Comparison of ENCODE assay signal across 14 cellular contexts in the genomic region with DNA sequence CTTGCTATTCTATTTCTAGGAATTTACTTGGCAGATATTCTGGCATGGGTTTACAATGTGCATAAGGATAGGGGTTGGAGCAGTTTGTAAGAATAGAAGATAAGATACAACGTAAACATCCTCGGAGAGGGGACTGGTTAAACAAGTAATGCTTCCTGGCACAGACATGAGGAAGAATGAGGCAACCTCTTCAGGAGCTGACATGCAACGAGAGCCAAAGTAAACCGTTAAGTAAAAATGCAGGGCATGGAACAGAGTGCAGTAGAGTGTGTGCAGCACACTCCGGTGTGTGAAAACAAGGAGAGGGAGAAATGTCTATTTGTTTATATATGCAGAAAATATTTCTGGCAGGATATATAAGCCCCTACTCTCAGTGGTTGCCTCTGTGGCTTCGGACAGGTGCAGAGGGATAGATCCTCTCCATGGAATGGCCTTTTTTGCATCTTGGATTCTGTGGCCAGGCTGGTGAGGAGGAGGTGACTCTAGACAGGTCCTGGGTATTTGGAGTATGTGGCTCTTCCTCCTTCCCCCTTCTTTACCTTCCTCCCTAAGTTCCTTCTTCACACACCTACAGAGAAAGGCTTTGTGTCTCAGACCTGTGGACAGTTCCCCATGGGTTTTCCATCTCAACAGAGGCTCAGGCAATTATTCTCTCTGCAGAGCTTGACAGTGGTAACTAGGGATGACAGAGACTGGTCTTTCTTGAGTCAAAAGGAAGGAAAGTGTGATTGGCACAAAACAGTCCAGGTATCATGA. TPM values are rescaled to one million over a fixed set of nuclear protein-coding genes. Genes with fewer than 3 reads are reported as not detected.
DNase-seq lines count a peak whose midpoint lies in the region; ATAC-seq, FAIRE-seq and TF ChIP-seq lines count a peak whose summit lies in the region.
"Had no signal": no experiment of that assay in that cellular context is flagged by ENCODE, and none has a peak within 500 bp of the region (broad histone marks: within the 10 kb centered on the region; RNA-seq: fewer than 3 reads in every experiment).

No MANE protein-coding gene starts in this region.

- H3K27ac ChIP-seq in 22Rv1 (peak overlapping the region; percentile 73), IMR-90 (ENCODE audit: insufficient read depth, low read length) (no peak overlapping the region), HepG2 (ENCODE audit: extremely low read length, insufficient read depth, low read length) (no peak overlapping the region)
- H3K27ac ChIP-seq: BLaER1 treated with 17β-estradiol and CSF1 and Interleukin-3, amounts not matched to agents 10 nM and 100 nM had no signal

- no peak overlapping the region for H3K4ac ChIP-seq in IMR-90 (ENCODE audit: low read depth, low read length)

- H3K79me1 ChIP-seq in IMR-90 (ENCODE audit: low read depth in 1 of 2, low read length in 2 of 2): peaks cover 0 to 6% of the 10 kb centered on the region in 2 experiments; a peak in 1 of 4 replicates

- H2BK20ac ChIP-seq in IMR-90 (ENCODE audit: low read depth, low read length): no peak overlapping the region

- H2AK9ac ChIP-seq in IMR-90 (replicated peaks; ENCODE audit: low read depth, low read length, poor library complexity): no peak overlapping the region

- H3K9me1 ChIP-seq in IMR-90 (ENCODE audit: insufficient read depth, low read length): peaks cover 6% of the 10 kb centered on the region; the same call in 1 of the 2 replicates

- CTCF ChIA-PET in IMR-90 (lab: Yijun Ruan, JAX) (no interaction called here), MCF 10A (lab: Yijun Ruan, JAX) (interaction anchor here (1.1 to 5.3 kb wide), 2 partner anchors 10 to 189 kb away, joined by 5 to 23 read pairs; no protein-coding TSS in a partner anchor), HepG2 (lab: Yijun Ruan, JAX; ENCODE audit: low intra/inter-chr PET ratio, low total read pairs) (no interaction called here)
- CTCF ChIA-PET in activated CD4-positive, alpha-beta T cell treated with anti-CD3 and anti-CD28 coated beads for 36 hours (lab: Charles Lee): interaction anchor here (0.9 to 1.0 kb wide), 2 partner anchors 28 to 31 kb away, joined by 3 to 4 read pairs; no protein-coding TSS in a partner anchor

- dilution Hi-C loops in IMR-90 (cut with HindIII; ENCODE audit: low sequenced_read_pairs, unreplicated experiment): no loop called here

- H3K27me3 Mint-ChIP-seq in MCF 10A (ENCODE audit: insufficient read depth, unreplicated experiment): no peaks in the 10 kb centered on the region
- H3K27me3 Mint-ChIP-seq in activated CD4-positive, alpha-beta T cell treated with anti-CD3 and anti-CD28 coated beads for 36 hours: no peaks in the 10 kb centered on the region
- H3K27me3 Mint-ChIP-seq: stimulated activated naive CD8-positive, alpha-beta T cell treated with anti-CD3 and anti-CD28 coated beads, Interleukin-15, amount 100 ng/mL, for 72 hours had no signal

- no peak overlapping the region for H3K18ac ChIP-seq in IMR-90 (ENCODE audit: low read depth, low read length)

- in situ Hi-C loops in IMR-90 (cut with MboI; ENCODE audit: low sequenced_read_pairs) (no loop called here), HepG2 (cut with HindIII; ENCODE audit: extremely low pct_ligation_motif_present, low pct_unique_long_range_greater_than_20kb) (no loop called here)

- TF ChIP-seq POLR2A in IMR-90 (IDR thresholded peaks at IDR 0.05; ENCODE audit: low read depth, low read length): no peak
- no peak for TF ChIP-seq POLR2A in HepG2 (IDR thresholded peaks at IDR 0.05; ENCODE audit: insufficient read depth in 1 of 2, low read depth in 2 of 2, low read length in 2 of 2)

- H2BK5ac ChIP-seq in IMR-90 (ENCODE audit: low read depth, low read length, poor library complexity, severe bottlenecking): no peak overlapping the region

- ATAC-seq in IMR-90 (ENCODE audit: low read depth): peak; percentile 24
- ATAC-seq in HepG2: no peak
- ATAC-seq in GM18873 (IDR thresholded peaks at IDR 0.05; ENCODE audit: low FRiP score, unreplicated experiment): no peak
- ATAC-seq in activated CD4-positive, alpha-beta T cell treated with anti-CD3 and anti-CD28 coated beads for 36 hours: no peak
- ATAC-seq in activated naive CD4-positive, alpha-beta T cell treated with anti-CD3 and anti-CD28 coated beads, Interleukin-2, amount 50 U/mL, for 72 hours: no peak
- ATAC-seq: stimulated activated naive CD8-positive, alpha-beta T cell treated with anti-CD3 and anti-CD28 coated beads, Interleukin-15, amount 100 ng/mL, for 72 hours had no signal

- TF ChIP-seq CTCF in 22Rv1 (IDR thresholded peaks at IDR 0.05): no peak
- no peak for TF ChIP-seq CTCF in IMR-90 (conservative IDR thresholded peaks at IDR 0.05; ENCODE audit: low read depth, low read length)
- TF ChIP-seq CTCF in MCF 10A (IDR thresholded peaks at IDR 0.05; ENCODE audit: unreplicated experiment): no peak
- no peak for TF ChIP-seq CTCF in HepG2 (CRISPR knock-in tag; IDR thresholded peaks at IDR 0.05)

- H3K36me3 ChIP-seq in IMR-90 (ENCODE audit: control insufficient read depth, insufficient read depth, low read length) (no peaks in the 10 kb centered on the region), HepG2 (replicated peaks in 1 of 2; ENCODE audit: control insufficient read depth in 1 of 2, insufficient read depth in 2 of 2, low read length in 2 of 2) (no peaks in the 10 kb centered on the region)
- H3K36me3 ChIP-seq: BLaER1 treated with 17β-estradiol and CSF1 and Interleukin-3, amounts not matched to agents 10 nM and 100 nM had no signal

- BruUV-seq in IMR-90 (replicated peaks; lab: Mats Ljungman, UMichigan) (no TSS peak), MCF 10A (replicated peaks; lab: Mats Ljungman, UMichigan) (no TSS peak), HepG2 (replicated peaks; lab: Mats Ljungman, UMichigan) (no TSS peak)

- peaks cover 11% of the 10 kb centered on the region for H3K4me1 Mint-ChIP-seq in MCF 10A (ENCODE audit: insufficient read depth, unreplicated experiment)
- H3K4me1 Mint-ChIP-seq in activated CD4-positive, alpha-beta T cell treated with anti-CD3 and anti-CD28 coated beads for 36 hours: peaks cover 19% of the 10 kb centered on the region

- no peaks in the 10 kb centered on the region for H3K79me2 ChIP-seq in HepG2 (ENCODE audit: insufficient read depth, low read length)

- DNase-seq in IMR-90: peak; percentile 90
- peak; percentile 54 for DNase-seq in MCF 10A (ENCODE audit: unreplicated experiment)
- DNase-seq in HepG2 (ENCODE audit: low spot score): peak; percentile 21
- no peak for DNase-seq in epidermal melanocyte (ENCODE audit: insufficient read length, low spot score)
- no peak for DNase-seq in activated CD4-positive, alpha-beta T cell treated with anti-CD3 and anti-CD28 coated beads for 36 hours
- no peak for DNase-seq in activated naive CD4-positive, alpha-beta T cell treated with anti-CD3 and anti-CD28 coated beads, Interleukin-2, amount 50 U/mL, for 72 hours (ENCODE audit: low spot score in 2 of 2)
- DNase-seq: NCI-H446; SK-N-SH; stimulated activated naive CD8-positive, alpha-beta T cell treated with anti-CD3 and anti-CD28 coated beads, Interleukin-15, amount 100 ng/mL, for 72 hours had no signal

- H2AK5ac ChIP-seq in IMR-90 (ENCODE audit: low read depth, low read length): no peak overlapping the region

- WGBS in IMR-90 (ENCODE audit: extremely low coverage in 2 of 2, insufficient read length in 1 of 2), 2 experiments: 4% methylated on average over 3 of the region's 6 CpGs; no CpG with 5 or more reads in 1 of the 2 experiments
- WGBS in HepG2 (ENCODE audit: low lambda C conversion rate): 2% methylated on average over 6 of the region's 6 CpGs

- POLR2A ChIA-PET in IMR-90 (lab: Charles Lee; ENCODE audit: unreplicated experiment) (no interaction called here), MCF 10A (lab: Yijun Ruan, JAX) (no interaction called here), HepG2 (lab: Yijun Ruan, JAX) (interaction anchor here (1.0 kb wide), 2 partner anchors 9 to 14 kb away, joined by 3 to 4 read pairs; no protein-coding TSS in a partner anchor)
- POLR2A ChIA-PET in activated CD4-positive, alpha-beta T cell treated with anti-CD3 and anti-CD28 coated beads for 36 hours (lab: Charles Lee): no interaction called here

- H4K91ac ChIP-seq in IMR-90 (ENCODE audit: insufficient read depth, low read depth, low read length): no peak overlapping the region

- H3K27me3 ChIP-seq in IMR-90 (ENCODE audit: control insufficient read depth, insufficient read depth, low read length) (no peaks in the 10 kb centered on the region), HepG2 (ENCODE audit: control insufficient read depth in 1 of 2, insufficient read depth in 2 of 2, low read length in 2 of 2) (no peaks in the 10 kb centered on the region)
- H3K27me3 ChIP-seq: BLaER1 treated with 17β-estradiol and CSF1 and Interleukin-3, amounts not matched to agents 10 nM and 100 nM had no signal

- intact Hi-C loops in IMR-90 (cut with micrococcal nuclease) (no loop called here), MCF 10A (cut with micrococcal nuclease) (no loop called here), HepG2 (cut with micrococcal nuclease; ENCODE audit: unreplicated experiment) (no loop called here)
- intact Hi-C loops in activated CD4-positive, alpha-beta T cell treated with anti-CD3 and anti-CD28 coated beads for 36 hours (cut with DNase I, micrococcal nuclease): loop anchor here in 1 of 2 experiments (5.0 kb wide), 1 partner anchor 744 kb away; the partner anchor contains the start of gene MIF

- no peak overlapping the region for H3K14ac ChIP-seq in IMR-90 (replicated peaks; ENCODE audit: low read depth, low read length)

- H3K9ac ChIP-seq in IMR-90 (ENCODE audit: low read depth, low read length): no peak overlapping the region
- no peak overlapping the region for H3K9ac ChIP-seq in HepG2 (ENCODE audit: insufficient read depth, low read depth, low read length)
- H3K9ac ChIP-seq: BLaER1 treated with 17β-estradiol and CSF1 and Interleukin-3, amounts not matched to agents 10 nM and 100 nM; SK-N-SH had no signal

- H3K4me3 Mint-ChIP-seq in MCF 10A (ENCODE audit: unreplicated experiment): no peak overlapping the region
- no peak overlapping the region for H3K4me3 Mint-ChIP-seq in activated CD4-positive, alpha-beta T cell treated with anti-CD3 and anti-CD28 coated beads for 36 hours
- H3K4me3 Mint-ChIP-seq: stimulated activated naive CD8-positive, alpha-beta T cell treated with anti-CD3 and anti-CD28 coated beads, Interleukin-15, amount 100 ng/mL, for 72 hours had no signal

- 0 out of 2 replicates have a peak, but pooled peaks cover 4% of the 10 kb centered on the region for H4K20me1 ChIP-seq in IMR-90 (ENCODE audit: insufficient read depth, low read length)
- no peaks in the 10 kb centered on the region for H4K20me1 ChIP-seq in HepG2 (ENCODE audit: insufficient read depth, low read length)
- H4K20me1 ChIP-seq: BLaER1 treated with 17β-estradiol and CSF1 and Interleukin-3, amounts not matched to agents 10 nM and 100 nM had no signal

- H3K4me3 ChIP-seq in IMR-90 (ENCODE audit: insufficient read depth, low read depth, low read length) (no peak overlapping the region), HepG2 (replicated peaks in 1 of 3; ENCODE audit: insufficient read depth in 1 of 3, low read depth in 2 of 3, low read length in 3 of 3) (no peak overlapping the region)
- H3K4me3 ChIP-seq: BLaER1 treated with 17β-estradiol and CSF1 and Interleukin-3, amounts not matched to agents 10 nM and 100 nM had no signal

- FAIRE-seq in HepG2 (lab: Jason Lieb, UNC): no peak

- no peak overlapping the region for H4K8ac ChIP-seq in IMR-90 (ENCODE audit: low read depth in 2 of 2, low read length in 2 of 2)

- TF ChIP-seq EP300 in HepG2 (IDR thresholded peaks at IDR 0.05; ENCODE audit: low read depth in 2 of 2, low read length in 2 of 2) (no peak), HepG2 (CRISPR knock-in tag; IDR thresholded peaks at IDR 0.05; ENCODE audit: borderline replicate concordance) (no peak)

- H3K9me3 ChIP-seq in IMR-90 (ENCODE audit: control insufficient read depth, insufficient read depth, low read length): no peaks in the 10 kb centered on the region
- no peaks in the 10 kb centered on the region for H3K9me3 ChIP-seq in HepG2 (ENCODE audit: low read length)
- H3K9me3 ChIP-seq: BLaER1 treated with 17β-estradiol and CSF1 and Interleukin-3, amounts not matched to agents 10 nM and 100 nM; SK-N-SH had no signal

- H3K4me2 ChIP-seq in IMR-90 (ENCODE audit: low read depth, low read length): no peak overlapping the region
- H3K4me2 ChIP-seq in HepG2 (ENCODE audit: low read depth, low read length): peak overlapping the region; percentile 16; the same call in 1 of the 2 replicates
- H3K4me2 ChIP-seq: SK-N-SH had no signal

- peaks cover 7% of the 10 kb centered on the region for H3K36me3 Mint-ChIP-seq in MCF 10A (ENCODE audit: insufficient read depth, unreplicated experiment)
- no peaks in the 10 kb centered on the region for H3K36me3 Mint-ChIP-seq in activated CD4-positive, alpha-beta T cell treated with anti-CD3 and anti-CD28 coated beads for 36 hours (ENCODE audit: low read depth)
- H3K36me3 Mint-ChIP-seq in activated naive CD4-positive, alpha-beta T cell treated with anti-CD3 and anti-CD28 coated beads, Interleukin-2, amount 50 U/mL, for 72 hours: no peaks in the 10 kb centered on the region

- no peak overlapping the region for H4K5ac ChIP-seq in IMR-90 (ENCODE audit: low read depth, low read length)

- TF ChIP-seq RAD21 in IMR-90 (IDR thresholded peaks at IDR 0.05; ENCODE audit: low read length): no peak
- TF ChIP-seq RAD21 in HepG2 (CRISPR knock-in tag; IDR thresholded peaks at IDR 0.05): no peak

- no peak overlapping the region for H2AFZ ChIP-seq in IMR-90 (replicated peaks; ENCODE audit: low read length, poor library complexity)
- no peak overlapping the region for H2AFZ ChIP-seq in HepG2 (ENCODE audit: low read length)

- H3K27ac Mint-ChIP-seq in MCF 10A (ENCODE audit: low read depth, unreplicated experiment): peak overlapping the region; percentile 7
- no peak overlapping the region for H3K27ac Mint-ChIP-seq in activated CD4-positive, alpha-beta T cell treated with anti-CD3 and anti-CD28 coated beads for 36 hours
- H3K27ac Mint-ChIP-seq in activated naive CD4-positive, alpha-beta T cell treated with anti-CD3 and anti-CD28 coated beads, Interleukin-2, amount 50 U/mL, for 72 hours: no peak overlapping the region

- no peaks in the 10 kb centered on the region for H3K9me3 Mint-ChIP-seq in MCF 10A (ENCODE audit: unreplicated experiment)
- no peaks in the 10 kb centered on the region for H3K9me3 Mint-ChIP-seq in activated CD4-positive, alpha-beta T cell treated with anti-CD3 and anti-CD28 coated beads for 36 hours (ENCODE audit: low read depth)
- no peaks in the 10 kb centered on the region for H3K9me3 Mint-ChIP-seq in activated naive CD4-positive, alpha-beta T cell treated with anti-CD3 and anti-CD28 coated beads, Interleukin-2, amount 50 U/mL, for 72 hours
- H3K9me3 Mint-ChIP-seq: stimulated activated naive CD8-positive, alpha-beta T cell treated with anti-CD3 and anti-CD28 coated beads, Interleukin-15, amount 100 ng/mL, for 72 hours had no signal

- no peak overlapping the region for H2BK120ac ChIP-seq in IMR-90 (ENCODE audit: low read depth, low read length)

- H3K4me1 ChIP-seq in IMR-90 (ENCODE audit: control insufficient read depth, insufficient read depth, low read length) (peaks cover 17% of the 10 kb centered on the region), HepG2 (ENCODE audit: insufficient read depth, low read length) (peaks cover 95% of the 10 kb centered on the region)

- H2BK15ac ChIP-seq in IMR-90 (ENCODE audit: low read depth, low read length): no peak overlapping the region

- H3K56ac ChIP-seq in IMR-90 (ENCODE audit: extremely low read depth, insufficient read depth, low read length): no peak overlapping the region

- H3K23ac ChIP-seq in IMR-90 (ENCODE audit: low read depth, low read length): no peak overlapping the region

RNA-seq across cellular contexts. Expression of gene RAB36, which starts 2.5 kb away (rescaled TPM):
- total RNA-seq in IMR-90 (2012; rRNA removed) (2.5 and 3.6 TPM in 2 replicates), MCF 10A (2022) (8.5 and 8.8 TPM in 2 replicates), HepG2 (2016; rRNA removed; fragmentation: Illumina TruSeq; extraction: Trizol) (0.20 and 0.24 TPM in 2 replicates)
- polyA plus RNA-seq in IMR-90 (2012; rRNA removed) (4.0 TPM in 2 replicates), HepG2 (2011; rRNA removed) (0.86 and 1.0 TPM in 2 replicates)
- 2.3 and 3.7 TPM in 2 replicates for polyA plus RNA-seq in IMR-90 (2012; cell fraction: cytosol; rRNA removed)
- polyA plus RNA-seq in IMR-90 (2012; cell fraction: nucleus; rRNA removed; ENCODE audit: low replicate concordance): 4.6 and 6.6 TPM in 2 replicates
- 0.10 TPM in 1 of 2 replicates, not detected in the other for total RNA-seq in HepG2 (2016; cell fraction: cytosol; rRNA removed; fragmentation: Illumina TruSeq; extraction: Trizol; ENCODE audit: low read depth)
- total RNA-seq in HepG2 (2016; cell fraction: insoluble cytoplasmic fraction; rRNA removed; fragmentation: Illumina TruSeq; extraction: Trizol): 0.24 and 0.37 TPM in 2 replicates
- total RNA-seq in HepG2 (2016; cell fraction: membrane; rRNA removed; fragmentation: Illumina TruSeq; extraction: Trizol): 0.12 and 0.17 TPM in 2 replicates
- total RNA-seq in HepG2 (2016; cell fraction: nucleus; rRNA removed; fragmentation: Illumina TruSeq; extraction: Trizol): 0.19 TPM in 2 replicates
- 0.74 and 0.89 TPM in 2 replicates for polyA plus RNA-seq in HepG2 (2011; cell fraction: cytosol; rRNA removed)
- 0.59 and 0.71 TPM in 2 replicates for polyA plus RNA-seq in HepG2 (2011; cell fraction: nucleus; rRNA removed)
- polyA plus RNA-seq in HepG2 (2012): 0.49 and 0.95 TPM in 2 replicates
- 0.03 and 0.05 TPM in 2 replicates for polyA plus RNA-seq in HepG2 (2016; cell fraction: cytosol; fragmentation: Illumina TruSeq; extraction: Trizol; ENCODE audit: low read depth)
- 0.22 and 0.23 TPM in 2 replicates for polyA plus RNA-seq in HepG2 (2016; cell fraction: insoluble cytoplasmic fraction; fragmentation: Illumina TruSeq; extraction: Trizol; ENCODE audit: low read depth)
- polyA plus RNA-seq in HepG2 (2016; cell fraction: membrane; fragmentation: Illumina TruSeq; extraction: Trizol; ENCODE audit: low read depth): 0.14 and 0.15 TPM in 2 replicates
- polyA plus RNA-seq in HepG2 (2016; cell fraction: nucleus; fragmentation: Illumina TruSeq; extraction: Trizol; ENCODE audit: insufficient read depth, low read depth): 0.19 and 0.33 TPM in 2 replicates
- polyA minus RNA-seq in HepG2 (2011; rRNA and poly(A)+ RNA removed; ENCODE audit: low replicate concordance): 0.02 and 2.6 TPM in 2 replicates
- 0.44 and 0.49 TPM in 2 replicates for polyA minus RNA-seq in HepG2 (2011; cell fraction: cytosol; rRNA and poly(A)+ RNA removed)
- polyA minus RNA-seq in HepG2 (2011; cell fraction: nucleus; rRNA and poly(A)+ RNA removed): 0.37 and 0.64 TPM in 2 replicates
- under 1 TPM; 0.35 to 0.50 TPM for total RNA-seq in activated CD4-positive, alpha-beta T cell treated with anti-CD3 and anti-CD28 coated beads for 36 hours
- under 1 TPM in 1 of 2 donors, not detected in 1; 0.25 TPM for total RNA-seq in activated naive CD4-positive, alpha-beta T cell treated with anti-CD3 and anti-CD28 coated beads, Interleukin-2, amount 50 U/mL, for 72 hours
- total RNA-seq: mononuclear cell had no signal

RNA-seq across cellular contexts. Expression of gene RSPH14, which starts 6.0 kb away (rescaled TPM):
- total RNA-seq in IMR-90 (2012; rRNA removed): not detected in 2 replicates
- 0.10 TPM in 1 of 2 replicates, not detected in the other for polyA plus RNA-seq in IMR-90 (2012; rRNA removed)
- 0.18 and 0.21 TPM in 2 replicates for polyA plus RNA-seq in IMR-90 (2012; cell fraction: cytosol; rRNA removed)
- not detected in 2 replicates for polyA plus RNA-seq in IMR-90 (2012; cell fraction: nucleus; rRNA removed; ENCODE audit: low replicate concordance)
- total RNA-seq in MCF 10A (2022): not detected in 2 replicates
- total RNA-seq in HepG2 (2016; rRNA removed; fragmentation: Illumina TruSeq; extraction: Trizol): 1.1 and 1.3 TPM in 2 replicates
- 0.35 and 0.71 TPM in 2 replicates for total RNA-seq in HepG2 (2016; cell fraction: cytosol; rRNA removed; fragmentation: Illumina TruSeq; extraction: Trizol; ENCODE audit: low read depth)
- total RNA-seq in HepG2 (2016; cell fraction: insoluble cytoplasmic fraction; rRNA removed; fragmentation: Illumina TruSeq; extraction: Trizol): 0.67 and 1.0 TPM in 2 replicates
- total RNA-seq in HepG2 (2016; cell fraction: membrane; rRNA removed; fragmentation: Illumina TruSeq; extraction: Trizol): 0.40 and 1.1 TPM in 2 replicates
- 0.94 TPM in 1 of 2 replicates, not detected in the other for total RNA-seq in HepG2 (2016; cell fraction: nucleus; rRNA removed; fragmentation: Illumina TruSeq; extraction: Trizol)
- polyA plus RNA-seq in HepG2 (2011; rRNA removed): 0.86 and 1.2 TPM in 2 replicates
- 0.55 and 0.93 TPM in 2 replicates for polyA plus RNA-seq in HepG2 (2011; cell fraction: cytosol; rRNA removed)
- 0.48 and 0.50 TPM in 2 replicates for polyA plus RNA-seq in HepG2 (2011; cell fraction: nucleus; rRNA removed)
- polyA plus RNA-seq in HepG2 (2012): 0.58 and 2.0 TPM in 2 replicates
- 0.60 and 0.71 TPM in 2 replicates for polyA plus RNA-seq in HepG2 (2016; cell fraction: cytosol; fragmentation: Illumina TruSeq; extraction: Trizol; ENCODE audit: low read depth)
- 0.40 and 1.1 TPM in 2 replicates for polyA plus RNA-seq in HepG2 (2016; cell fraction: insoluble cytoplasmic fraction; fragmentation: Illumina TruSeq; extraction: Trizol; ENCODE audit: low read depth)
- 0.47 and 2.4 TPM in 2 replicates for polyA plus RNA-seq in HepG2 (2016; cell fraction: membrane; fragmentation: Illumina TruSeq; extraction: Trizol; ENCODE audit: low read depth)
- polyA plus RNA-seq in HepG2 (2016; cell fraction: nucleus; fragmentation: Illumina TruSeq; extraction: Trizol; ENCODE audit: insufficient read depth, low read depth): 1.6 and 2.0 TPM in 2 replicates
- 1.4 TPM in 1 of 2 replicates, not detected in the other for polyA minus RNA-seq in HepG2 (2011; rRNA and poly(A)+ RNA removed; ENCODE audit: low replicate concordance)
- polyA minus RNA-seq in HepG2 (2011; cell fraction: cytosol; rRNA and poly(A)+ RNA removed): not detected in 2 replicates
- 1.0 and 1.4 TPM in 2 replicates for polyA minus RNA-seq in HepG2 (2011; cell fraction: nucleus; rRNA and poly(A)+ RNA removed)
- total RNA-seq in activated CD4-positive, alpha-beta T cell treated with anti-CD3 and anti-CD28 coated beads for 36 hours: under 1 TPM; 0.30 to 0.46 TPM
- under 1 TPM; 0.18 to 0.33 TPM for total RNA-seq in activated naive CD4-positive, alpha-beta T cell treated with anti-CD3 and anti-CD28 coated beads, Interleukin-2, amount 50 U/mL, for 72 hours
- total RNA-seq: glomerular endothelial cell, mononuclear cell had no signal

RNA-seq across cellular contexts. Expression of gene BCR, which starts 32.5 kb away (rescaled TPM):
- total RNA-seq in IMR-90 (2012; rRNA removed) (28.9 and 30.8 TPM in 2 replicates), MCF 10A (2022) (62.2 and 77.9 TPM in 2 replicates), HepG2 (2016; rRNA removed; fragmentation: Illumina TruSeq; extraction: Trizol) (33.6 and 35.4 TPM in 2 replicates)
- polyA plus RNA-seq in IMR-90 (2012; rRNA removed) (43.0 and 44.6 TPM in 2 replicates), HepG2 (2011; rRNA removed) (19.9 and 21.9 TPM in 2 replicates)
- 30.9 and 40.0 TPM in 2 replicates for polyA plus RNA-seq in IMR-90 (2012; cell fraction: cytosol; rRNA removed)
- polyA plus RNA-seq in IMR-90 (2012; cell fraction: nucleus; rRNA removed; ENCODE audit: low replicate concordance): 36.1 and 42.1 TPM in 2 replicates
- 10.9 and 12.3 TPM in 2 replicates for total RNA-seq in HepG2 (2016; cell fraction: cytosol; rRNA removed; fragmentation: Illumina TruSeq; extraction: Trizol; ENCODE audit: low read depth)
- total RNA-seq in HepG2 (2016; cell fraction: insoluble cytoplasmic fraction; rRNA removed; fragmentation: Illumina TruSeq; extraction: Trizol): 29.4 and 37.4 TPM in 2 replicates
- total RNA-seq in HepG2 (2016; cell fraction: membrane; rRNA removed; fragmentation: Illumina TruSeq; extraction: Trizol): 17.4 and 22.3 TPM in 2 replicates
- total RNA-seq in HepG2 (2016; cell fraction: nucleus; rRNA removed; fragmentation: Illumina TruSeq; extraction: Trizol): 26.4 and 32.2 TPM in 2 replicates
- 28.9 and 33.8 TPM in 2 replicates for polyA plus RNA-seq in HepG2 (2011; cell fraction: cytosol; rRNA removed)
- polyA plus RNA-seq in HepG2 (2011; cell fraction: nucleus; rRNA removed): 66.0 and 71.9 TPM in 2 replicates
- polyA plus RNA-seq in HepG2 (2012): 21.2 and 25.3 TPM in 2 replicates
- polyA plus RNA-seq in HepG2 (2016; cell fraction: cytosol; fragmentation: Illumina TruSeq; extraction: Trizol; ENCODE audit: low read depth): 2.3 and 4.6 TPM in 2 replicates
- 26.5 and 34.8 TPM in 2 replicates for polyA plus RNA-seq in HepG2 (2016; cell fraction: insoluble cytoplasmic fraction; fragmentation: Illumina TruSeq; extraction: Trizol; ENCODE audit: low read depth)
- 11.6 and 12.9 TPM in 2 replicates for polyA plus RNA-seq in HepG2 (2016; cell fraction: membrane; fragmentation: Illumina TruSeq; extraction: Trizol; ENCODE audit: low read depth)
- polyA plus RNA-seq in HepG2 (2016; cell fraction: nucleus; fragmentation: Illumina TruSeq; extraction: Trizol; ENCODE audit: insufficient read depth, low read depth): 45.4 and 51.6 TPM in 2 replicates
- polyA minus RNA-seq in HepG2 (2011; rRNA and poly(A)+ RNA removed; ENCODE audit: low replicate concordance): 67.7 and 82.7 TPM in 2 replicates
- polyA minus RNA-seq in HepG2 (2011; cell fraction: cytosol; rRNA and poly(A)+ RNA removed): 43.0 and 57.5 TPM in 2 replicates
- polyA minus RNA-seq in HepG2 (2011; cell fraction: nucleus; rRNA and poly(A)+ RNA removed): 24.6 and 32.1 TPM in 2 replicates
- total RNA-seq in activated CD4-positive, alpha-beta T cell treated with anti-CD3 and anti-CD28 coated beads for 36 hours: 10 to 100 TPM; 45.5 to 58.0 TPM
- 10 to 100 TPM; 44.9 to 63.7 TPM for total RNA-seq in activated naive CD4-positive, alpha-beta T cell treated with anti-CD3 and anti-CD28 coated beads, Interleukin-2, amount 50 U/mL, for 72 hours

Comparison
In these comparisons a context has a peak if more than half of its experiments do, and no peak if none do; other contexts are left out.
1. DNase-seq: peak in IMR-90 (single experiment), MCF 10A (single experiment) and HepG2 (single experiment); none in epidermal melanocyte (single experiment), activated CD4-positive, alpha-beta T cell treated with anti-CD3 and anti-CD28 coated beads for 36 hours (single experiment) and activated naive CD4-positive, alpha-beta T cell treated with anti-CD3 and anti-CD28 coated beads, Interleukin-2, amount 50 U/mL, for 72 hours (0 of 2).
2. CTCF ChIA-PET loops: an anchor here in MCF 10A (1.1 to 5.3 kb wide) and activated CD4-positive, alpha-beta T cell treated with anti-CD3 and anti-CD28 coated beads for 36 hours (0.9 to 1.0 kb wide); none called in IMR-90 and HepG2.